In genomic region chr5:107582625-107583024, GRCh38 we compare ENCODE assay signal across 24 cellular contexts.
DNase-seq lines count a peak whose midpoint lies in the region; ATAC-seq and TF ChIP-seq lines count a peak whose summit lies in the region.
"Had no signal": no experiment of that assay in that cellular context is flagged by ENCODE, and none has a peak within 500 bp of the region (broad histone marks: within the 10 kb centered on the region; RNA-seq: fewer than 3 reads in every experiment).

No MANE protein-coding gene starts in this region.

- intact Hi-C loops in mammary epithelial cell (cut with micrococcal nuclease) = no loop called here

- no peak overlapping the region for H3K4me2 ChIP-seq in SK-N-SH
- no peak overlapping the region for H3K4me2 ChIP-seq in mammary epithelial cell (ENCODE audit: insufficient read depth, low read depth, low read length)
- H3K4me2 ChIP-seq: BLaER1 had no signal

- ATAC-seq in SK-N-SH treated with all-trans-retinoic acid at 6 μM for 48 hours = no peak

- in situ Hi-C loops in mammary epithelial cell (cut with MboI; ENCODE audit: low sequenced_read_pairs in 2 of 2) = no loop called here

- H4K20me1 ChIP-seq in SK-N-SH (ENCODE audit: insufficient read depth) (no peaks in the 10 kb centered on the region), mammary epithelial cell (ENCODE audit: insufficient read depth, low read length) (no peaks in the 10 kb centered on the region)
- H4K20me1 ChIP-seq: BLaER1 had no signal

- H3K9me3 Mint-ChIP-seq in neural crest cell = peaks cover 6% of the 10 kb centered on the region
- H3K9me3 Mint-ChIP-seq: CD4-positive, alpha-beta memory T cell; CD8-positive, alpha-beta memory T cell had no signal

- H3K4me3 ChIP-seq in SK-N-SH (ENCODE audit: low read depth in 2 of 2, low read length in 1 of 2) = no peak overlapping the region
- no peak overlapping the region for H3K4me3 ChIP-seq in HEK293 (ENCODE audit: low read depth, low read length)
- H3K4me3 ChIP-seq in mammary epithelial cell (replicated peaks in 1 of 3; ENCODE audit: insufficient read depth in 1 of 3, low read depth in 2 of 3, low read length in 3 of 3) = no peak overlapping the region
- H3K4me3 ChIP-seq: BLaER1 had no signal

- H3K9ac ChIP-seq in SK-N-SH (no peak overlapping the region), mammary epithelial cell (ENCODE audit: insufficient read depth, low read length) (no peak overlapping the region)
- H3K9ac ChIP-seq: BLaER1 had no signal

- H2AFZ ChIP-seq in SK-N-SH (ENCODE audit: low read depth) = no peak overlapping the region
- H2AFZ ChIP-seq in mammary epithelial cell (ENCODE audit: low read depth, low read length) = no peak overlapping the region

- no TSS peak for BruUV-seq in mammary epithelial cell (replicated peaks; lab: Mats Ljungman, UMichigan)

- H3K36me3 ChIP-seq in SK-N-SH (replicated peaks in 1 of 2; ENCODE audit: control insufficient read depth in 1 of 2, insufficient read depth in 2 of 2, low read length in 1 of 2) = no peaks in the 10 kb centered on the region
- no peaks in the 10 kb centered on the region for H3K36me3 ChIP-seq in HEK293 (ENCODE audit: control insufficient read depth in 2 of 2, insufficient read depth in 1 of 2, low read length in 2 of 2)
- no peaks in the 10 kb centered on the region for H3K36me3 ChIP-seq in mammary epithelial cell (ENCODE audit: insufficient read depth, low read length)
- H3K36me3 ChIP-seq: BLaER1 had no signal

- H3K4me1 ChIP-seq in SK-N-SH (ENCODE audit: control insufficient read depth in 1 of 2, insufficient read depth in 2 of 2, low read depth in 1 of 2, low read length in 1 of 2) (peaks cover 0 to 5% of the 10 kb centered on the region in 2 experiments; a peak in 1 of 4 replicates), HEK293 (ENCODE audit: control insufficient read depth, insufficient read depth, low read length) (peaks cover 11% of the 10 kb centered on the region), mammary epithelial cell (ENCODE audit: insufficient read depth, low read length) (peaks cover 17% of the 10 kb centered on the region)
- H3K4me1 ChIP-seq: BLaER1 had no signal

- no peaks in the 10 kb centered on the region for H3K27me3 ChIP-seq in SK-N-SH (ENCODE audit: insufficient read depth)
- no peaks in the 10 kb centered on the region for H3K27me3 ChIP-seq in mammary epithelial cell (ENCODE audit: insufficient read depth, low read length)
- H3K27me3 ChIP-seq: BE2C, BLaER1 had no signal

- no peak overlapping the region for H3K4me3 Mint-ChIP-seq in neural crest cell
- H3K4me3 Mint-ChIP-seq: CD14-positive monocyte; CD4-positive, alpha-beta memory T cell; CD4-positive, CD25-positive, alpha-beta regulatory T cell; CD8-positive, alpha-beta memory T cell had no signal

- no peaks in the 10 kb centered on the region for H3F3A ChIP-seq in SK-N-SH (replicated peaks; ENCODE audit: insufficient read depth)

- peaks cover 39% of the 10 kb centered on the region for H3K4me1 Mint-ChIP-seq in neural crest cell
- H3K4me1 Mint-ChIP-seq: CD14-positive monocyte; CD4-positive, alpha-beta memory T cell; CD4-positive, CD25-positive, alpha-beta regulatory T cell; CD8-positive, alpha-beta memory T cell had no signal

- dilution Hi-C loops in mammary epithelial cell (cut with HindIII; ENCODE audit: low sequenced_read_pairs) = no loop called here

- H3K9me2 ChIP-seq in SK-N-SH = no peaks in the 10 kb centered on the region

- POLR2A ChIA-PET in SK-N-SH (lab: Yijun Ruan, JAX) = no interaction called here
- POLR2A ChIA-PET in HEK293 (lab: Yijun Ruan, JAX) = interaction anchor here (0.7 kb wide), 1 partner anchor 22 kb away, joined by 3 read pairs; no protein-coding TSS in a partner anchor

- peaks cover 7% of the 10 kb centered on the region for H3K36me3 Mint-ChIP-seq in neural crest cell (ENCODE audit: low read depth)
- H3K36me3 Mint-ChIP-seq: CD14-positive monocyte; CD4-positive, alpha-beta memory T cell; CD4-positive, CD25-positive, alpha-beta regulatory T cell; CD8-positive, alpha-beta memory T cell had no signal

- H3K79me2 ChIP-seq in SK-N-SH (ENCODE audit: insufficient read depth) = no peaks in the 10 kb centered on the region
- H3K79me2 ChIP-seq in mammary epithelial cell (ENCODE audit: insufficient read depth, low read length) = peaks cover 73% of the 10 kb centered on the region

- H3K9me3 ChIP-seq in SK-N-SH (no peaks in the 10 kb centered on the region), HEK293 (ENCODE audit: control insufficient read depth, insufficient read depth, low read depth, low read length) (no peaks in the 10 kb centered on the region), mammary epithelial cell (replicated peaks; ENCODE audit: insufficient read depth, low read length) (no peaks in the 10 kb centered on the region)
- H3K9me3 ChIP-seq: BE2C, BLaER1 had no signal

- H3K27ac ChIP-seq in SK-N-SH (ENCODE audit: low read depth in 2 of 2, low read length in 1 of 2) (no peak overlapping the region), HEK293 (ENCODE audit: extremely low read depth, low read depth, low read length) (no peak overlapping the region), mammary epithelial cell (ENCODE audit: insufficient read depth, low read depth, low read length) (no peak overlapping the region)
- H3K27ac ChIP-seq: BLaER1 had no signal

- no peaks in the 10 kb centered on the region for H3K27me3 Mint-ChIP-seq in neural crest cell (ENCODE audit: low read depth)

- TF ChIP-seq RAD21 in SK-N-SH (IDR thresholded peaks at IDR 0.05; ENCODE audit: low read length) = no peak

- CTCF ChIA-PET in SK-N-SH (lab: Yijun Ruan, JAX) (interaction anchor here (1.5 to 3.5 kb wide), 2 partner anchors 11 to 20 kb away, joined by 3 to 22 read pairs; no protein-coding TSS in a partner anchor), HEK293 (lab: Yijun Ruan, JAX) (interaction anchor here (0.8 kb wide), 1 partner anchor 11 kb away, joined by 5 read pairs; no protein-coding TSS in a partner anchor), mammary epithelial cell (lab: Charles Lee; ENCODE audit: low non-redundant PET) (interaction anchor here (0.6 kb wide), 1 partner anchor 677 kb away, joined by 11 read pairs; no protein-coding TSS in a partner anchor)

- DNase-seq in SK-N-SH (no peak), neural crest cell (ENCODE audit: low read depth, low spot score) (no peak), NCI-H524 (lab: John Stamatoyannopoulos, UW) (no peak), mammary epithelial cell (no peak), HT-29 (ENCODE audit: low spot score) (no peak)
- DNase-seq: 8988T; ACHN; BE2C; C1 segment of cervical spinal cord; CD4-positive, alpha-beta memory T cell; CD4-positive, CD25-positive, alpha-beta regulatory T cell; CD8-positive, alpha-beta memory T cell; COR-L47; DMS 273 treated with DMSO at 0.1 percent for 48 hours; DMS153; DMS53; DMS79; DND-41; EL; GF-D8 had no signal

- TF ChIP-seq EP300 in SK-N-SH (IDR thresholded peaks at IDR 0.05; ENCODE audit: borderline replicate concordance in 1 of 2, low read depth in 1 of 2, low read length in 1 of 2) = no peak

- H3K27ac Mint-ChIP-seq in neural crest cell (ENCODE audit: unreplicated experiment) = peak overlapping the region; percentile 12
- H3K27ac Mint-ChIP-seq: CD14-positive monocyte; CD4-positive, alpha-beta memory T cell; CD4-positive, CD25-positive, alpha-beta regulatory T cell; CD8-positive, alpha-beta memory T cell had no signal

- TF ChIP-seq CTCF in SK-N-SH (IDR thresholded peaks at IDR 0.05) (no peak), HEK293 (tag by site-specific recombination; IDR thresholded peaks at IDR 0.05) (no peak), neural crest cell (conservative IDR thresholded peaks at IDR 0.05) (no peak), mammary epithelial cell (conservative IDR thresholded peaks at IDR 0.05 in 1 of 2, IDR thresholded peaks at IDR 0.05 in 1 of 2; ENCODE audit: extremely low read depth in 1 of 2, insufficient read depth in 1 of 2, low read depth in 1 of 2, low read length in 2 of 2) (no peak)

TF ChIP-seq in SK-N-SH treated with all-trans-retinoic acid at 6 μM for 48 hours, 23 proteins besides CTCF, POLR2A, EP300 and RAD21:
- TF ChIP-seq ARNTL (CRISPR knock-in tag; IDR thresholded peaks at IDR 0.05; ENCODE audit: borderline replicate concordance, low read depth) = no peak
- TF ChIP-seq ISL1 (CRISPR knock-in tag; IDR thresholded peaks at IDR 0.05) = 0 out of 2 replicates have a peak, but pooled peaks have one; percentile 35
- no peak for TF ChIP-seq RARB (CRISPR knock-in tag; IDR thresholded peaks at IDR 0.05)

TF ChIP-seq in SK-N-SH, 30 proteins besides CTCF, POLR2A, EP300 and RAD21:
- TF ChIP-seq MEF2A (IDR thresholded peaks at IDR 0.05; ENCODE audit: borderline replicate concordance, low read depth) (no peak), TEAD4 (IDR thresholded peaks at IDR 0.05; ENCODE audit: borderline replicate concordance, insufficient read depth) (no peak), NFIC (IDR thresholded peaks at IDR 0.05; ENCODE audit: borderline replicate concordance) (no peak), GATA2 (CRISPR knock-in tag; IDR thresholded peaks at IDR 0.05) (no peak), NRF1 (IDR thresholded peaks at IDR 0.05; ENCODE audit: low read depth, low read length) (no peak)
- TF ChIP-seq, protein P1, sequence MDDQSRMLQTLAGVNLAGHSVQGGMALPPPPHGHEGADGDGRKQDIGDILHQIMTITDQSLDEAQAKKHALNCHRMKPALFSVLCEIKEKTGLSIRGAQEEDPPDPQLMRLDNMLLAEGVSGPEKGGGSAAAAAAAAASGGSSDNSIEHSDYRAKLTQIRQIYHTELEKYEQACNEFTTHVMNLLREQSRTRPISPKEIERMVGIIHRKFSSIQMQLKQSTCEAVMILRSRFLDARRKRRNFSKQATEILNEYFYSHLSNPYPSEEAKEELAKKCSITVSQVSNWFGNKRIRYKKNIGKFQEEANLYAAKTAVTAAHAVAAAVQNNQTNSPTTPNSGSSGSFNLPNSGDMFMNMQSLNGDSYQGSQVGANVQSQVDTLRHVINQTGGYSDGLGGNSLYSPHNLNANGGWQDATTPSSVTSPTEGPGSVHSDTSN (IDR thresholded peaks at IDR 0.05) = no peak

TF ChIP-seq in HEK293, 187 proteins besides CTCF, POLR2A, EP300 and RAD21:
- TF ChIP-seq ZNF223 (tag by site-specific recombination; IDR thresholded peaks at IDR 0.05) (no peak), PRDM1 (tag by site-specific recombination; IDR thresholded peaks at IDR 0.05) (peak; percentile 93), ZBTB17 (tag by site-specific recombination; IDR thresholded peaks at IDR 0.05) (no peak)
- TF ChIP-seq, protein P2, sequence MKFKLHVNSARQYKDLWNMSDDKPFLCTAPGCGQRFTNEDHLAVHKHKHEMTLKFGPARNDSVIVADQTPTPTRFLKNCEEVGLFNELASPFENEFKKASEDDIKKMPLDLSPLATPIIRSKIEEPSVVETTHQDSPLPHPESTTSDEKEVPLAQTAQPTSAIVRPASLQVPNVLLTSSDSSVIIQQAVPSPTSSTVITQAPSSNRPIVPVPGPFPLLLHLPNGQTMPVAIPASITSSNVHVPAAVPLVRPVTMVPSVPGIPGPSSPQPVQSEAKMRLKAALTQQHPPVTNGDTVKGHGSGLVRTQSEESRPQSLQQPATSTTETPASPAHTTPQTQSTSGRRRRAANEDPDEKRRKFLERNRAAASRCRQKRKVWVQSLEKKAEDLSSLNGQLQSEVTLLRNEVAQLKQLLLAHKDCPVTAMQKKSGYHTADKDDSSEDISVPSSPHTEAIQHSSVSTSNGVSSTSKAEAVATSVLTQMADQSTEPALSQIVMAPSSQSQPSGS (tag by site-specific recombination; IDR thresholded peaks at IDR 0.05; ENCODE audit: low read depth) = peak; percentile 25; the same call in 1 of the 2 replicates
